8 cellular contexts compared by ENCODE assay signal in genomic region chr3:17233398-17233800, GRCh38.
DNase-seq lines count a peak whose midpoint lies in the region; ATAC-seq, FAIRE-seq and TF ChIP-seq lines count a peak whose summit lies in the region.

No MANE protein-coding gene starts in this region.

- no peak overlapping the region for H3K4me3 ChIP-seq in CD8-positive, alpha-beta T cell (ENCODE audit: low read depth, low read length)
- no peak overlapping the region for H3K4me3 ChIP-seq in endothelial cell of umbilical vein (replicated peaks in 1 of 3; ENCODE audit: insufficient read depth in 1 of 3, low read depth in 1 of 3, low read length in 3 of 3)
- no peak overlapping the region for H3K4me3 ChIP-seq in aorta (ENCODE audit: low read length in 2 of 2)

- peak overlapping the region; percentile 3 for H3K27ac Mint-ChIP-seq in CD8-positive, alpha-beta T cell

- no peak overlapping the region for H3K4me2 ChIP-seq in endothelial cell of umbilical vein (ENCODE audit: insufficient read depth, low read length)

- peak; percentile 84 for FAIRE-seq in endothelial cell of umbilical vein (lab: Jason Lieb, UNC)

- H3K79me2 ChIP-seq in endothelial cell of umbilical vein (ENCODE audit: control insufficient read depth, insufficient read depth, low read length) = no peaks in the 10 kb centered on the region

- H3K4me1 Mint-ChIP-seq in CD8-positive, alpha-beta T cell (ENCODE audit: low read depth) = peaks cover 24% of the 10 kb centered on the region

- H3K27ac ChIP-seq in CD8-positive, alpha-beta T cell (ENCODE audit: low read depth, low read length) = no peak overlapping the region
- H3K27ac ChIP-seq in VCaP (no peak overlapping the region), endothelial cell of umbilical vein (ENCODE audit: insufficient read depth, low read depth, low read length) (no peak overlapping the region), aorta (ENCODE audit: low read depth in 1 of 2, low read length in 2 of 2) (no peak overlapping the region)

- no peaks in the 10 kb centered on the region for H3K9me1 ChIP-seq in endothelial cell of umbilical vein (replicated peaks; ENCODE audit: control insufficient read depth, extremely low read depth, insufficient read depth, low read length)

- POLR2A ChIA-PET in CD8-positive, alpha-beta T cell (lab: Charles Lee) = no interaction called here
- POLR2A ChIA-PET in endothelial cell of umbilical vein (lab: Charles Lee) = no interaction called here

- no peaks in the 10 kb centered on the region for H3K9me3 ChIP-seq in CD8-positive, alpha-beta T cell (ENCODE audit: low read length)
- no peaks in the 10 kb centered on the region for H3K9me3 ChIP-seq in endothelial cell of umbilical vein (replicated peaks; ENCODE audit: control insufficient read depth, insufficient read depth, low read length)
- no peaks in the 10 kb centered on the region for H3K9me3 ChIP-seq in aorta (ENCODE audit: control insufficient read depth, low read length)

- 57% methylated on average over 3 of the region's 3 CpGs for WGBS in aorta, 2 donors

- H3K36me3 ChIP-seq in CD8-positive, alpha-beta T cell (ENCODE audit: insufficient read depth, low read length) = no peaks in the 10 kb centered on the region
- H3K36me3 ChIP-seq in endothelial cell of umbilical vein (ENCODE audit: control insufficient read depth in 2 of 2, extremely low read depth in 1 of 2, insufficient read depth in 2 of 2, low read length in 2 of 2) (no peaks in the 10 kb centered on the region), aorta (ENCODE audit: control insufficient read depth in 1 of 2, insufficient read depth in 2 of 2, low read length in 1 of 2) (no peaks in the 10 kb centered on the region)

- peak; percentile 99 for ATAC-seq in CD8-positive, alpha-beta T cell
- peak; percentile 93 for ATAC-seq in GM18861 (IDR thresholded peaks at IDR 0.05; ENCODE audit: unreplicated experiment)
- ATAC-seq in HG02981 (IDR thresholded peaks at IDR 0.05; ENCODE audit: unreplicated experiment) = peak; percentile 93
- peak; percentile 76 for ATAC-seq in aorta (ENCODE audit: low FRiP score)

- no peaks in the 10 kb centered on the region for H3K27me3 Mint-ChIP-seq in CD8-positive, alpha-beta T cell (ENCODE audit: low read depth)

- H3K27me3 ChIP-seq in CD8-positive, alpha-beta T cell (ENCODE audit: insufficient read depth, low read length) = no peaks in the 10 kb centered on the region
- H3K27me3 ChIP-seq in endothelial cell of umbilical vein (ENCODE audit: control insufficient read depth in 2 of 2, insufficient read depth in 2 of 2, low read length in 2 of 2) = no peaks in the 10 kb centered on the region
- no peaks in the 10 kb centered on the region for H3K27me3 ChIP-seq in aorta (ENCODE audit: control insufficient read depth in 1 of 2, insufficient read depth in 2 of 2, low read length in 1 of 2)

- intact Hi-C loops in CD8-positive, alpha-beta T cell (cut with DNase I, micrococcal nuclease) = loop anchor here (1.0 to 10.0 kb wide), 9 partner anchors 209 to 966 kb away; partner anchors contain the start of genes OXNAD1 (in 1 of the 2) and PLCL2 (in 1 of the 2)
- intact Hi-C loops in endothelial cell of umbilical vein (cut with micrococcal nuclease) = loop anchor here (1.0 to 10.0 kb wide), 6 partner anchors 159 to 632 kb away; partner anchors contain the start of gene PLCL2
- intact Hi-C loops in aorta (cut with DNase I) = loop anchor here in 1 of 2 donors (2.0 to 10.0 kb wide), 4 partner anchors 36 to 633 kb away; no protein-coding TSS in a partner anchor

- H4K20me1 ChIP-seq in endothelial cell of umbilical vein (replicated peaks; ENCODE audit: control insufficient read depth, extremely low read depth, insufficient read depth, low read length) = no peaks in the 10 kb centered on the region

- no TSS peak for BruUV-seq in endothelial cell of umbilical vein (replicated peaks; lab: Mats Ljungman, UMichigan)

- peaks cover 20% of the 10 kb centered on the region for H3K4me1 ChIP-seq in CD8-positive, alpha-beta T cell (ENCODE audit: insufficient read depth, low read length)
- peaks cover 10% of the 10 kb centered on the region for H3K4me1 ChIP-seq in endothelial cell of umbilical vein (ENCODE audit: control insufficient read depth, extremely low read depth, insufficient read depth, low read length)
- peaks cover 0 to 4% of the 10 kb centered on the region in 2 donors for H3K4me1 ChIP-seq in aorta (ENCODE audit: control insufficient read depth in 1 of 2, insufficient read depth in 2 of 2, low read length in 2 of 2)

- no peak overlapping the region for H3K9ac ChIP-seq in endothelial cell of umbilical vein (replicated peaks; ENCODE audit: extremely low read depth, insufficient read depth, low read length)

- CTCF ChIA-PET in CD8-positive, alpha-beta T cell (lab: Charles Lee) = interaction anchor here (0.6 to 4.5 kb wide), 9 partner anchors 14 to 637 kb away, joined by 3 to 65 read pairs (median 3); partner anchors contain the start of gene PLCL2
- CTCF ChIA-PET in endothelial cell of umbilical vein (lab: Charles Lee) = interaction anchor here (1.6 to 5.8 kb wide), 3 partner anchors 405 to 637 kb away, joined by 5 to 65 read pairs (median 10); no protein-coding TSS in a partner anchor

- no peak overlapping the region for H2AFZ ChIP-seq in endothelial cell of umbilical vein (ENCODE audit: low read depth, low read length)

- H3K4me3 Mint-ChIP-seq in CD8-positive, alpha-beta T cell = no peak overlapping the region

- H3K36me3 Mint-ChIP-seq in CD8-positive, alpha-beta T cell = peaks cover 4% of the 10 kb centered on the region

- TF ChIP-seq POLR2A in endothelial cell of umbilical vein (IDR thresholded peaks at IDR 0.05; ENCODE audit: low read depth, low read length) = no peak

- peak in 5 of 7 experiments; percentile 7 to 46 (median 26) for DNase-seq in CD8-positive, alpha-beta T cell
- DNase-seq in NCI-H2081 treated with DMSO at 0.1 percent for 48 hours (lab: John Stamatoyannopoulos, UW) (peak; percentile 6), endothelial cell of umbilical vein (ENCODE audit: low read depth, low spot score) (peak; percentile 74), myocyte (ENCODE audit: low read depth) (peak; percentile 46), aorta (no peak)

- H3K9me3 Mint-ChIP-seq in CD8-positive, alpha-beta T cell = no peaks in the 10 kb centered on the region

- dilution Hi-C loops in endothelial cell of umbilical vein (cut with MboI; ENCODE audit: extremely low pct_ligation_motif_present, low sequenced_read_pairs) = no loop called here

- TF ChIP-seq CTCF in CD8-positive, alpha-beta T cell (IDR thresholded peaks at IDR 0.05) = peak; percentile 84
- peak; percentile 83 for TF ChIP-seq CTCF in VCaP (conservative IDR thresholded peaks at IDR 0.05)
- peak; percentile 39 to 48 for TF ChIP-seq CTCF in endothelial cell of umbilical vein (IDR thresholded peaks at IDR 0.05; ENCODE audit: extremely low read depth in 1 of 2, insufficient read depth in 1 of 2, low read depth in 1 of 2, low read length in 2 of 2)

TF ChIP-seq in endothelial cell of umbilical vein, 7 proteins besides CTCF, POLR2A, EP300 and RAD21:
- TF ChIP-seq POLR2AphosphoS5 (IDR thresholded peaks at IDR 0.05; ENCODE audit: insufficient read depth, low read depth, low read length) (no peak), EZH2 (IDR thresholded peaks at IDR 0.05; ENCODE audit: borderline replicate concordance, low read depth, low read length, severe bottlenecking) (no peak), FOS (IDR thresholded peaks at IDR 0.05; ENCODE audit: borderline replicate concordance, insufficient read depth, low read length) (no peak), MYC (IDR thresholded peaks at IDR 0.05; ENCODE audit: low read depth, low read length) (no peak), JUN (IDR thresholded peaks at IDR 0.05; ENCODE audit: borderline replicate concordance, insufficient read depth, insufficient read length, low read depth) (no peak), GATA2 (IDR thresholded peaks at IDR 0.05; ENCODE audit: insufficient read depth, insufficient read length, low read depth, low read length) (no peak), MAX (IDR thresholded peaks at IDR 0.05; ENCODE audit: insufficient read depth, insufficient read length) (no peak)
TF ChIP-seq in endothelial cell of umbilical vein: peak in this region for 0.

Comparison
In these comparisons a context has a peak if more than half of its experiments do, and no peak if none do; other contexts are left out.
1. DNase-seq: peak in CD8-positive, alpha-beta T cell (5 of 7), NCI-H2081 treated with DMSO at 0.1 percent for 48 hours (single experiment), endothelial cell of umbilical vein (single experiment) and myocyte (single experiment); none in aorta (0 of 2).
2. Peak in every context shown above with its lines, with median percentiles within 50 percentile points of each other: ATAC-seq and CTCF ChIP-seq.